In genomic region chr3:12956316-12956660, GRCh38 we compare ENCODE assay signal across 1 cellular context.
TF ChIP-seq lines count a peak whose summit lies in the region.

No MANE protein-coding gene starts in this region.

TF ChIP-seq in WTC11, 78 proteins besides CTCF, POLR2A, EP300 and RAD21 (continued from another document):
- TF ChIP-seq OVOL2 (CRISPR knock-in tag; IDR thresholded peaks at IDR 0.05; ENCODE audit: borderline replicate concordance) (no peak), RELA (CRISPR knock-in tag; IDR thresholded peaks at IDR 0.05; ENCODE audit: borderline replicate concordance) (no peak), AFF4 (CRISPR knock-in tag; IDR thresholded peaks at IDR 0.05; ENCODE audit: borderline replicate concordance) (no peak), TEAD1 (CRISPR knock-in tag; IDR thresholded peaks at IDR 0.05) (no peak), SP1 (CRISPR knock-in tag; conservative IDR thresholded peaks at IDR 0.05) (no peak), IRF2 (CRISPR knock-in tag; IDR thresholded peaks at IDR 0.05; ENCODE audit: borderline replicate concordance, low read depth) (no peak), FOXP4 (CRISPR knock-in tag; IDR thresholded peaks at IDR 0.05) (no peak), E2F1 (CRISPR knock-in tag; IDR thresholded peaks at IDR 0.05) (no peak), PRDM15 (CRISPR knock-in tag; IDR thresholded peaks at IDR 0.05) (no peak), FOXK1 (CRISPR knock-in tag; IDR thresholded peaks at IDR 0.05) (no peak), SOX15 (CRISPR knock-in tag; IDR thresholded peaks at IDR 0.05) (no peak)
